ENCODE assay signal across 19 cellular contexts in genomic region chr6:157110620-157111019, GRCh38.
DNase-seq lines count a peak whose midpoint lies in the region; ATAC-seq lines count a peak whose summit lies in the region.
"Had no signal": no experiment of that assay in that cellular context is flagged by ENCODE, and none has a peak within 500 bp of the region (broad histone marks: within the 10 kb centered on the region; RNA-seq: fewer than 3 reads in every experiment).

No MANE protein-coding gene starts in this region.

- peaks cover 17% of the 10 kb centered on the region for H3K4me1 Mint-ChIP-seq in activated T-helper 17 cell treated with anti-CD3 and anti-CD28 coated beads, Interleukin-2, amount 50 U/mL, for 72 hours
- peaks cover 36% of the 10 kb centered on the region for H3K4me1 Mint-ChIP-seq in stimulated activated effector memory CD8-positive, alpha-beta T cell treated with anti-CD3 and anti-CD28 coated beads, Interleukin-12 subunit alpha, Interleukin-12 subunit beta, amount 100 ng/mL, for 72 hours

- no peak for ATAC-seq in activated T-helper 17 cell treated with anti-CD3 and anti-CD28 coated beads, Interleukin-2, amount 50 U/mL, for 72 hours (replicated peaks)
- peak; percentile 49 for ATAC-seq in stimulated activated effector memory CD8-positive, alpha-beta T cell treated with anti-CD3 and anti-CD28 coated beads, Interleukin-12 subunit alpha, Interleukin-12 subunit beta, amount 100 ng/mL, for 72 hours
- ATAC-seq in GM18907 (IDR thresholded peaks at IDR 0.05; ENCODE audit: unreplicated experiment): no peak
- ATAC-seq: gastroesophageal sphincter, left lobe of liver, Panc1 had no signal

- DNase-seq in ELR (ENCODE audit: low read depth) (peak; percentile 45), glomerular visceral epithelial cell (ENCODE audit: extremely low spot score) (peak; percentile 9), NCI-H2081 treated with DMSO at 0.1 percent for 48 hours (lab: John Stamatoyannopoulos, UW) (no peak), NCI-H69 (lab: John Stamatoyannopoulos, UW) (no peak)
- DNase-seq in stimulated activated effector memory CD8-positive, alpha-beta T cell treated with anti-CD3 and anti-CD28 coated beads, Interleukin-12 subunit alpha, Interleukin-12 subunit beta, amount 100 ng/mL, for 72 hours (ENCODE audit: low spot score in 2 of 2): no peak
- DNase-seq: activated CD4-positive, CD25-positive, alpha-beta regulatory T cell treated with anti-CD3 and anti-CD28 coated beads, Interleukin-2, amount 50 U/mL, for 72 hours; activated gamma-delta T cell treated with Interleukin-2 at 50 U/mL for 16 hours; amygdala; cerebellar nuclear complex; NCI-H1417; NCI-H748 treated with DMSO at 0.1 percent for 48 hours; occipital lobe; stimulated activated CD4-positive, alpha-beta T cell treated with anti-CD3 and anti-CD28 coated beads, Interleukin-4, amount 100 ng/mL, for 24 hours; substantia nigra had no signal

- no peak overlapping the region for H3K4me3 Mint-ChIP-seq in activated T-helper 17 cell treated with anti-CD3 and anti-CD28 coated beads, Interleukin-2, amount 50 U/mL, for 72 hours
- no peak overlapping the region for H3K4me3 Mint-ChIP-seq in stimulated activated effector memory CD8-positive, alpha-beta T cell treated with anti-CD3 and anti-CD28 coated beads, Interleukin-12 subunit alpha, Interleukin-12 subunit beta, amount 100 ng/mL, for 72 hours

- peaks cover 32% of the 10 kb centered on the region for H3K36me3 Mint-ChIP-seq in activated T-helper 17 cell treated with anti-CD3 and anti-CD28 coated beads, Interleukin-2, amount 50 U/mL, for 72 hours (ENCODE audit: low read depth)
- peaks cover 34% of the 10 kb centered on the region for H3K36me3 Mint-ChIP-seq in stimulated activated effector memory CD8-positive, alpha-beta T cell treated with anti-CD3 and anti-CD28 coated beads, Interleukin-12 subunit alpha, Interleukin-12 subunit beta, amount 100 ng/mL, for 72 hours

- no peaks in the 10 kb centered on the region for H3K27me3 Mint-ChIP-seq in activated T-helper 17 cell treated with anti-CD3 and anti-CD28 coated beads, Interleukin-2, amount 50 U/mL, for 72 hours

- H3K9me3 Mint-ChIP-seq in activated T-helper 17 cell treated with anti-CD3 and anti-CD28 coated beads, Interleukin-2, amount 50 U/mL, for 72 hours: no peaks in the 10 kb centered on the region
- H3K9me3 Mint-ChIP-seq in stimulated activated effector memory CD8-positive, alpha-beta T cell treated with anti-CD3 and anti-CD28 coated beads, Interleukin-12 subunit alpha, Interleukin-12 subunit beta, amount 100 ng/mL, for 72 hours: no peaks in the 10 kb centered on the region

- H3K27ac Mint-ChIP-seq in activated T-helper 17 cell treated with anti-CD3 and anti-CD28 coated beads, Interleukin-2, amount 50 U/mL, for 72 hours: peak overlapping the region; percentile 61
- H3K27ac Mint-ChIP-seq in stimulated activated effector memory CD8-positive, alpha-beta T cell treated with anti-CD3 and anti-CD28 coated beads, Interleukin-12 subunit alpha, Interleukin-12 subunit beta, amount 100 ng/mL, for 72 hours: no peak overlapping the region

Comparison
In these comparisons a context has a peak if more than half of its experiments do, and no peak if none do; other contexts are left out.
1. DNase-seq: peak in ELR (single experiment) and glomerular visceral epithelial cell (single experiment); none in stimulated activated effector memory CD8-positive, alpha-beta T cell treated with anti-CD3 and anti-CD28 coated beads, Interleukin-12 subunit alpha, Interleukin-12 subunit beta, amount 100 ng/mL, for 72 hours (0 of 2), NCI-H2081 treated with DMSO at 0.1 percent for 48 hours (single experiment) and NCI-H69 (single experiment).